8 cellular contexts compared by ENCODE assay signal in the genomic region with DNA sequence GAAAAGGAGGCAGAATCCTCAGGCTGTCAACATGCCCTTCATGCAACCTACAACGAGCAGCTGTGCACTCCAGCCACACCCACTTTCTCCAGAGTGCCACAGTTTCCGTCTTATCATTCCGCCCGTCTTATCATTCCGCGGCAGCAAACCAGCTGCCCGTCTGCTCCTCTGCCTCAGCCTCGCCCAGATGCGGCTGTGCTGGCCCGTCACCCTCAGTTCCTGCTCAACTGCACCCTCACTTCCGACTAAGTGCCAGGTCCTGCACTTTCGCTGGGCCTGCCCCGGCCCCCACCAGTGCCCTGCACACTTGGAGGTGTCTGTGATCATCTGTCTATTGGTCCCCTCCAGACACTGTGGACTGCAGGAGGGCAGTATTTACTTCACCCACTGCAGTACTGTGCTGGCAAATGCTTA. TPM values are rescaled to one million over a fixed set of nuclear protein-coding genes. Genes with fewer than 3 reads are reported as not detected.
DNase-seq lines count a peak whose midpoint lies in the region; ATAC-seq and TF ChIP-seq lines count a peak whose summit lies in the region.

No MANE protein-coding gene starts in this region.

- no peak overlapping the region for H3K27ac ChIP-seq in AG04450 (ENCODE audit: low read depth, low read length)
- peak overlapping the region; percentile 51 to 61 for H3K27ac ChIP-seq in right atrium auricular region

- POLR2A ChIA-PET in AG04450 (lab: Yijun Ruan, JAX): interaction anchor here (1.7 kb wide), 1 partner anchor 10 kb away, joined by 3 read pairs; no protein-coding TSS in a partner anchor

- H3K27me3 Mint-ChIP-seq in activated T-cell treated with anti-CD3 and anti-CD28 coated beads, Interleukin-2, amount 50 U/mL, for 24 hours: no peaks in the 10 kb centered on the region
- no peaks in the 10 kb centered on the region for H3K27me3 Mint-ChIP-seq in stimulated activated naive B cell treated with anti-CD40 and anti-IgM and Interleukin-4, amounts not matched to agents 10 μg/mL and 1 μg/mL and 100 μg/mL, for 72 hours

- peak; percentile 86 to 88 for ATAC-seq in stimulated activated naive B cell treated with anti-CD40 and anti-IgM and Interleukin-4, amounts not matched to agents 10 μg/mL and 1 μg/mL and 100 μg/mL, for 72 hours (replicated peaks)
- ATAC-seq in GM19351 (IDR thresholded peaks at IDR 0.05; ENCODE audit: unreplicated experiment) (no peak), GM21381 (IDR thresholded peaks at IDR 0.05; ENCODE audit: unreplicated experiment) (no peak)

- H3K4me3 ChIP-seq in AG04450 (ENCODE audit: low read depth, low read length) (peak overlapping the region; percentile 23), right atrium auricular region (peak overlapping the region in 1 of 2 donors; percentile 17)

- H3K4me3 Mint-ChIP-seq in activated T-cell treated with anti-CD3 and anti-CD28 coated beads, Interleukin-2, amount 50 U/mL, for 24 hours: peak overlapping the region; percentile 66
- H3K4me3 Mint-ChIP-seq in stimulated activated naive B cell treated with anti-CD40 and anti-IgM and Interleukin-4, amounts not matched to agents 10 μg/mL and 1 μg/mL and 100 μg/mL, for 72 hours: peak overlapping the region; percentile 63 to 80

- DNase-seq in AG04450 (ENCODE audit: low read depth, low spot score) (no peak), NCI-H2171 treated with DMSO at 0.1 percent for 48 hours (lab: John Stamatoyannopoulos, UW) (peak; percentile 90), right atrium auricular region (ENCODE audit: low spot score) (no peak), NCI-H1092 treated with DMSO at 0.1 percent for 48 hours (lab: John Stamatoyannopoulos, UW) (no peak)
- DNase-seq in activated T-cell treated with anti-CD3 and anti-CD28 coated beads, Interleukin-2, amount 50 U/mL, for 24 hours: peak; percentile 47
- DNase-seq in stimulated activated naive B cell treated with anti-CD40 and anti-IgM and Interleukin-4, amounts not matched to agents 10 μg/mL and 1 μg/mL and 100 μg/mL, for 72 hours: peak; percentile 43

- H3K27me3 ChIP-seq in AG04450 (ENCODE audit: control insufficient read depth, insufficient read depth, low read length): no peaks in the 10 kb centered on the region
- no peaks in the 10 kb centered on the region for H3K27me3 ChIP-seq in right atrium auricular region

- peak overlapping the region; percentile 83 for H3K27ac Mint-ChIP-seq in activated T-cell treated with anti-CD3 and anti-CD28 coated beads, Interleukin-2, amount 50 U/mL, for 24 hours
- H3K27ac Mint-ChIP-seq in stimulated activated naive B cell treated with anti-CD40 and anti-IgM and Interleukin-4, amounts not matched to agents 10 μg/mL and 1 μg/mL and 100 μg/mL, for 72 hours: peak overlapping the region; percentile 65

- no peaks in the 10 kb centered on the region for H3K9me3 ChIP-seq in AG04450 (ENCODE audit: control insufficient read depth, insufficient read depth, low read length)
- H3K9me3 ChIP-seq in right atrium auricular region: no peaks in the 10 kb centered on the region

- peaks cover 39% of the 10 kb centered on the region for H3K4me1 Mint-ChIP-seq in activated T-cell treated with anti-CD3 and anti-CD28 coated beads, Interleukin-2, amount 50 U/mL, for 24 hours (ENCODE audit: low read depth)
- peaks cover 58 to 83% of the 10 kb centered on the region in 2 donors for H3K4me1 Mint-ChIP-seq in stimulated activated naive B cell treated with anti-CD40 and anti-IgM and Interleukin-4, amounts not matched to agents 10 μg/mL and 1 μg/mL and 100 μg/mL, for 72 hours

- no peaks in the 10 kb centered on the region for H3K36me3 Mint-ChIP-seq in activated T-cell treated with anti-CD3 and anti-CD28 coated beads, Interleukin-2, amount 50 U/mL, for 24 hours (ENCODE audit: low read depth)
- H3K36me3 Mint-ChIP-seq in stimulated activated naive B cell treated with anti-CD40 and anti-IgM and Interleukin-4, amounts not matched to agents 10 μg/mL and 1 μg/mL and 100 μg/mL, for 72 hours: peaks cover 21 to 37% of the 10 kb centered on the region in 2 donors

- no peaks in the 10 kb centered on the region for H3K9me3 Mint-ChIP-seq in activated T-cell treated with anti-CD3 and anti-CD28 coated beads, Interleukin-2, amount 50 U/mL, for 24 hours
- peaks cover 2 to 6% of the 10 kb centered on the region in 2 donors for H3K9me3 Mint-ChIP-seq in stimulated activated naive B cell treated with anti-CD40 and anti-IgM and Interleukin-4, amounts not matched to agents 10 μg/mL and 1 μg/mL and 100 μg/mL, for 72 hours

- H3K4me1 ChIP-seq in right atrium auricular region: peaks cover 0 to 48% of the 10 kb centered on the region in 2 donors

- TF ChIP-seq CTCF in AG04450 (IDR thresholded peaks at IDR 0.05; ENCODE audit: low read depth, low read length): no peak
- no peak for TF ChIP-seq CTCF in right atrium auricular region (IDR thresholded peaks at IDR 0.05)

- H3K36me3 ChIP-seq in right atrium auricular region: no peaks in the 10 kb centered on the region

- CTCF ChIA-PET in AG04450 (lab: Charles Lee): no interaction called here

RNA-seq across cellular contexts. Expression of a gene that starts 43.7 kb away (rescaled TPM):
- polyA plus RNA-seq in AG04450 (2011; rRNA removed): 17.8 and 18.5 TPM in 2 replicates
- polyA minus RNA-seq in AG04450 (2011; rRNA and poly(A)+ RNA removed): 29.1 and 40.9 TPM in 2 replicates
- total RNA-seq in right atrium auricular region: 10 to 100 TPM; 42.5 to 45.1 TPM

Comparison
In these comparisons a context has a peak if more than half of its experiments do, and no peak if none do; other contexts are left out.
1. DNase-seq: peak in NCI-H2171 treated with DMSO at 0.1 percent for 48 hours (single experiment), activated T-cell treated with anti-CD3 and anti-CD28 coated beads, Interleukin-2, amount 50 U/mL, for 24 hours (single experiment) and stimulated activated naive B cell treated with anti-CD40 and anti-IgM and Interleukin-4, amounts not matched to agents 10 μg/mL and 1 μg/mL and 100 μg/mL, for 72 hours (single experiment); none in AG04450 (single experiment), right atrium auricular region (single experiment) and NCI-H1092 treated with DMSO at 0.1 percent for 48 hours (single experiment).
2. ATAC-seq: peak in stimulated activated naive B cell treated with anti-CD40 and anti-IgM and Interleukin-4, amounts not matched to agents 10 μg/mL and 1 μg/mL and 100 μg/mL, for 72 hours (2 of 2); none in GM19351 (single experiment) and GM21381 (single experiment).